In genomic region chr2:77818186-77818585, GRCh38 we compare ENCODE assay signal across 36 cellular contexts.
"Had no signal": no experiment of that assay in that cellular context is flagged by ENCODE, and none has a peak within 500 bp of the region (broad histone marks: within the 10 kb centered on the region; RNA-seq: fewer than 3 reads in every experiment).

No MANE protein-coding gene starts in this region.

- H3K36me3 ChIP-seq: adrenal gland, brain microvascular endothelial cell, breast epithelium had no signal

- H3K27ac Mint-ChIP-seq: activated B cell treated with CpG ODN at 0.5 μM for 24 hours; activated CD4-positive, alpha-beta memory T cell treated with anti-CD3 and anti-CD28 coated beads for 36 hours; activated CD4-positive, alpha-beta T cell treated with anti-CD3 and anti-CD28 coated beads, Interleukin-2, amount 10 ng/mL, durations not matched to agents 24 days and 14 days; activated CD8-positive, alpha-beta T cell treated with anti-CD3 and anti-CD28 coated beads for 36 hours; activated naive CD4-positive, alpha-beta T cell treated with anti-CD3 and anti-CD28 coated beads for 36 hours; activated naive CD4-positive, alpha-beta T cell treated with anti-CD3 and anti-CD28 coated beads, Interleukin-2, amount 50 U/mL, for 72 hours; activated naive CD8-positive, alpha-beta T cell treated with anti-CD3 and anti-CD28 coated beads for 36 hours; activated T-cell treated with anti-CD3 and anti-CD28 coated beads, Interleukin-2, amount 50 U/mL, for 72 hours; activated T-helper 1 cell treated with anti-CD3 and anti-CD28 coated beads, Interleukin-12 subunit alpha, Interleukin-12 subunit beta, Interleukin-2, Interleukin-4 antibody, amounts not matched to agents 30 ng/mL and 10 ng/mL and 1 ng/mL, durations not matched to agents 14 hours and 24 hours and 36 hours; activated T-helper 17 cell treated with anti-CD3 and anti-CD28 coated beads, Interleukin-2, amount 50 U/mL, for 72 hours; T-helper 1 cell treated with Interleukin-12 subunit alpha and Interleukin-12 subunit beta and Interleukin-4 antibody, amounts not matched to agents 30 μg/mL and 1 μg/mL, for 36 hours; T-helper 2 cell treated with Interferon-gamma antibody and Interleukin-4, amounts not matched to agents 5 μg/mL and 100 μg/mL, for 36 hours had no signal

- H3K9me3 Mint-ChIP-seq: activated CD4-positive, alpha-beta T cell treated with anti-CD3 and anti-CD28 coated beads, Interleukin-2, amount 10 ng/mL, durations not matched to agents 24 days and 14 days had no signal

- DNase-seq: activated B cell treated with CpG ODN at 0.5 μM for 24 hours; activated CD4-positive, alpha-beta memory T cell treated with anti-CD3 and anti-CD28 coated beads for 36 hours; activated CD4-positive, alpha-beta T cell treated with anti-CD3 and anti-CD28 coated beads for 4 hours; activated CD4-positive, alpha-beta T cell treated with anti-CD3 and anti-CD28 coated beads, Interleukin-2, amount 10 ng/mL, durations not matched to agents 24 days and 14 days; activated CD4-positive, alpha-beta T cell treated with anti-CD3 and anti-CD28 coated beads, Interleukin-2, amount 50 U/mL, for 1 hour; activated CD4-positive, alpha-beta T cell treated with anti-CD3 and anti-CD28 coated beads, Interleukin-2, amount 50 U/mL, for 4 hours; activated CD4-positive, CD25-positive, alpha-beta regulatory T cell treated with anti-CD3 and anti-CD28 coated beads, Interleukin-2, amount 50 U/mL, for 72 hours; activated CD8-positive, alpha-beta memory T cell treated with anti-CD3 and anti-CD28 coated beads, Interleukin-2, amount 50 U/mL, for 4 hours; activated CD8-positive, alpha-beta T cell treated with anti-CD3 and anti-CD28 coated beads for 36 hours; activated effector memory CD4-positive, alpha-beta T cell treated with anti-CD3 and anti-CD28 coated beads, Interleukin-2, amount 50 U/mL, for 16 hours; activated gamma-delta T cell treated with Interleukin-2 at 50 U/mL for 16 hours; activated naive CD4-positive, alpha-beta T cell; activated naive CD4-positive, alpha-beta T cell treated with anti-CD3 and anti-CD28 coated beads for 36 hours; activated naive CD4-positive, alpha-beta T cell treated with anti-CD3 and anti-CD28 coated beads, Interleukin-2, amount 50 U/mL, for 16 hours; activated naive CD8-positive, alpha-beta T cell treated with anti-CD3 and anti-CD28 coated beads for 36 hours; activated T-cell treated with anti-CD3 and anti-CD28 coated beads for 4 hours; activated T-cell treated with anti-CD3 and anti-CD28 coated beads, Interleukin-2, amount 50 U/mL, for 1 hour; activated T-cell treated with anti-CD3 and anti-CD28 coated beads, Interleukin-2, amount 50 U/mL, for 4 hours; activated T-cell treated with anti-CD3 and anti-CD28 coated beads, Interleukin-2, amount 50 U/mL, for 72 hours; adrenal gland; amniotic stem cell; aorta; body of pancreas; brain microvascular endothelial cell; central memory CD4-positive, alpha-beta T cell; T-helper 2 cell; T-helper 9 cell had no signal

- H3K27me3 Mint-ChIP-seq: activated B cell treated with CpG ODN at 0.5 μM for 24 hours; activated CD4-positive, alpha-beta memory T cell treated with anti-CD3 and anti-CD28 coated beads for 36 hours; activated CD4-positive, alpha-beta T cell treated with anti-CD3 and anti-CD28 coated beads, Interleukin-2, amount 10 ng/mL, durations not matched to agents 24 days and 14 days; activated CD8-positive, alpha-beta T cell treated with anti-CD3 and anti-CD28 coated beads for 36 hours; activated naive CD8-positive, alpha-beta T cell treated with anti-CD3 and anti-CD28 coated beads for 36 hours; activated T-helper 17 cell treated with anti-CD3 and anti-CD28 coated beads, Interleukin-2, amount 50 U/mL, for 72 hours had no signal

- H3K4me1 ChIP-seq: adrenal gland, body of pancreas, breast epithelium had no signal

- H3K36me3 Mint-ChIP-seq: activated CD4-positive, alpha-beta memory T cell treated with anti-CD3 and anti-CD28 coated beads for 36 hours; activated naive CD8-positive, alpha-beta T cell treated with anti-CD3 and anti-CD28 coated beads for 36 hours had no signal

- FAIRE-seq: astrocyte, TTC549 had no signal

- H3K4me1 Mint-ChIP-seq: activated B cell treated with CpG ODN at 0.5 μM for 24 hours; activated CD4-positive, alpha-beta T cell treated with anti-CD3 and anti-CD28 coated beads, Interleukin-2, amount 10 ng/mL, durations not matched to agents 24 days and 14 days; activated naive CD8-positive, alpha-beta T cell treated with anti-CD3 and anti-CD28 coated beads for 36 hours; activated T-helper 17 cell treated with anti-CD3 and anti-CD28 coated beads, Interleukin-2, amount 50 U/mL, for 72 hours had no signal

- H3K4me3 Mint-ChIP-seq: activated B cell treated with CpG ODN at 0.5 μM for 24 hours; activated CD4-positive, alpha-beta memory T cell treated with anti-CD3 and anti-CD28 coated beads for 36 hours; activated CD4-positive, alpha-beta T cell treated with anti-CD3 and anti-CD28 coated beads, Interleukin-2, amount 10 ng/mL, durations not matched to agents 24 days and 14 days; activated CD8-positive, alpha-beta T cell treated with anti-CD3 and anti-CD28 coated beads for 36 hours; activated naive CD4-positive, alpha-beta T cell treated with anti-CD3 and anti-CD28 coated beads for 36 hours; activated naive CD8-positive, alpha-beta T cell treated with anti-CD3 and anti-CD28 coated beads for 36 hours; activated T-cell treated with anti-CD3 and anti-CD28 coated beads, Interleukin-2, amount 50 U/mL, for 4 hours; activated T-cell treated with anti-CD3 and anti-CD28 coated beads, Interleukin-2, amount 50 U/mL, for 72 hours; activated T-helper 1 cell treated with anti-CD3 and anti-CD28 coated beads, Interleukin-12 subunit alpha, Interleukin-12 subunit beta, Interleukin-2, Interleukin-4 antibody, amounts not matched to agents 30 ng/mL and 10 ng/mL and 1 ng/mL, durations not matched to agents 14 hours and 24 hours and 36 hours; activated T-helper 17 cell treated with anti-CD3 and anti-CD28 coated beads, Interleukin-2, amount 50 U/mL, for 72 hours; T-helper 1 cell treated with Interleukin-12 subunit alpha and Interleukin-12 subunit beta and Interleukin-4 antibody, amounts not matched to agents 30 μg/mL and 1 μg/mL, for 36 hours; T-helper 2 cell treated with Interferon-gamma antibody and Interleukin-4, amounts not matched to agents 5 μg/mL and 100 μg/mL, for 36 hours had no signal

- ATAC-seq: activated CD8-positive, alpha-beta T cell treated with anti-CD3 and anti-CD28 coated beads for 36 hours; activated naive CD4-positive, alpha-beta T cell treated with anti-CD3 and anti-CD28 coated beads, Interleukin-2, amount 50 U/mL, for 72 hours; activated T-cell treated with anti-CD3 and anti-CD28 coated beads, Interleukin-2, amount 50 U/mL, for 4 hours; activated T-cell treated with anti-CD3 and anti-CD28 coated beads, Interleukin-2, amount 50 U/mL, for 72 hours; activated T-helper 17 cell treated with anti-CD3 and anti-CD28 coated beads, Interleukin-2, amount 50 U/mL, for 72 hours; body of pancreas had no signal

- H3K27ac ChIP-seq: adrenal gland, body of pancreas, brain microvascular endothelial cell, breast epithelium, VCaP had no signal

- H3K9me3 ChIP-seq: adrenal gland, body of pancreas, breast epithelium had no signal

- H3K27me3 ChIP-seq: adrenal gland, body of pancreas, brain microvascular endothelial cell, breast epithelium had no signal

- H3K4me3 ChIP-seq: adrenal gland, body of pancreas, breast epithelium had no signal
